Comparison of ENCODE assay signal across 8 cellular contexts in genomic region chr1:180953291-180953747, GRCh38. TPM values are rescaled to one million over a fixed set of nuclear protein-coding genes. Genes with fewer than 3 reads are reported as not detected.
DNase-seq lines count a peak whose midpoint lies in the region; ATAC-seq and TF ChIP-seq lines count a peak whose summit lies in the region.

No MANE protein-coding gene starts in this region.

- no peaks in the 10 kb centered on the region for H3K27me3 ChIP-seq in thymus (ENCODE audit: control insufficient read depth, insufficient read depth)

- peaks cover 37% of the 10 kb centered on the region for H3K4me1 ChIP-seq in thymus (ENCODE audit: control insufficient read depth, insufficient read depth, low read length)

- no peak for DNase-seq in activated naive CD4-positive, alpha-beta T cell (lab: John Stamatoyannopoulos, UW)
- DNase-seq in WTC11 (ENCODE audit: low spot score) (no peak), left ventricle myocardium superior (no peak)
- DNase-seq in stimulated activated CD4-positive, alpha-beta T cell treated with anti-CD3 and anti-CD28 coated beads, Interleukin-15, amount 100 ng/mL, for 24 hours: no peak

- CTCF ChIA-PET in WTC11 (lab: Charles Lee): interaction anchor here (1.1 to 1.8 kb wide), 2 partner anchors 71 to 85 kb away, joined by 3 to 11 read pairs; no protein-coding TSS in a partner anchor

- H3K4me3 ChIP-seq in thymus (ENCODE audit: low read length): peak overlapping the region; percentile 64

- intact Hi-C loops in left ventricle myocardium superior (cut with micrococcal nuclease): no loop called here

- ATAC-seq in HG03066 (IDR thresholded peaks at IDR 0.05; ENCODE audit: low read depth, unreplicated experiment) (peak; percentile 33), WTC11 (no peak), left ventricle myocardium superior (peak; percentile 6), HG02938 (IDR thresholded peaks at IDR 0.05; ENCODE audit: unreplicated experiment) (no peak)

- H3K9me3 ChIP-seq in thymus (ENCODE audit: control insufficient read depth): no peaks in the 10 kb centered on the region

- peaks cover 12% of the 10 kb centered on the region for H3K4me1 Mint-ChIP-seq in activated naive CD4-positive, alpha-beta T cell treated with anti-CD3 and anti-CD28 coated beads, Interleukin-2, amount 50 U/mL, for 24 hours
- peaks cover 17% of the 10 kb centered on the region for H3K4me1 Mint-ChIP-seq in WTC11

- H3K4me3 Mint-ChIP-seq in activated naive CD4-positive, alpha-beta T cell treated with anti-CD3 and anti-CD28 coated beads, Interleukin-2, amount 50 U/mL, for 24 hours: peak overlapping the region; percentile 82
- no peak overlapping the region for H3K4me3 Mint-ChIP-seq in WTC11

- no peak overlapping the region for H3K27ac Mint-ChIP-seq in activated naive CD4-positive, alpha-beta T cell treated with anti-CD3 and anti-CD28 coated beads, Interleukin-2, amount 50 U/mL, for 24 hours
- peak overlapping the region; percentile 72 for H3K27ac Mint-ChIP-seq in WTC11

- H3K9me3 Mint-ChIP-seq in activated naive CD4-positive, alpha-beta T cell treated with anti-CD3 and anti-CD28 coated beads, Interleukin-2, amount 50 U/mL, for 24 hours: no peaks in the 10 kb centered on the region
- no peaks in the 10 kb centered on the region for H3K9me3 Mint-ChIP-seq in WTC11

- POLR2A ChIA-PET in WTC11 (lab: Charles Lee): no interaction called here

- peaks cover 8% of the 10 kb centered on the region for H3K36me3 Mint-ChIP-seq in activated naive CD4-positive, alpha-beta T cell treated with anti-CD3 and anti-CD28 coated beads, Interleukin-2, amount 50 U/mL, for 24 hours
- peaks cover 8% of the 10 kb centered on the region for H3K36me3 Mint-ChIP-seq in WTC11

- H3K36me3 ChIP-seq in thymus (ENCODE audit: control insufficient read depth, insufficient read depth): peaks cover 8% of the 10 kb centered on the region

- H3K27me3 Mint-ChIP-seq in activated naive CD4-positive, alpha-beta T cell treated with anti-CD3 and anti-CD28 coated beads, Interleukin-2, amount 50 U/mL, for 24 hours: no peaks in the 10 kb centered on the region
- H3K27me3 Mint-ChIP-seq in WTC11 (ENCODE audit: low read depth): no peaks in the 10 kb centered on the region

- no peak for TF ChIP-seq CTCF in WTC11 (IDR thresholded peaks at IDR 0.05)

- H3K27ac ChIP-seq in thymus (ENCODE audit: low read depth): no peak overlapping the region

- 48% methylated on average over 16 of the region's 16 CpGs for WGBS in thymus

TF ChIP-seq in WTC11, 78 proteins besides CTCF, POLR2A, EP300 and RAD21:
- no peak for TF ChIP-seq ATF1 (CRISPR knock-in tag; IDR thresholded peaks at IDR 0.05)
- no peak for TF ChIP-seq NFE2L1 (CRISPR knock-in tag; IDR thresholded peaks at IDR 0.05)
- no peak for TF ChIP-seq CREB1 (CRISPR knock-in tag; IDR thresholded peaks at IDR 0.05)
- TF ChIP-seq ATF2 (CRISPR knock-in tag; IDR thresholded peaks at IDR 0.05; ENCODE audit: borderline replicate concordance, low read depth): no peak
- TF ChIP-seq, protein P1, sequence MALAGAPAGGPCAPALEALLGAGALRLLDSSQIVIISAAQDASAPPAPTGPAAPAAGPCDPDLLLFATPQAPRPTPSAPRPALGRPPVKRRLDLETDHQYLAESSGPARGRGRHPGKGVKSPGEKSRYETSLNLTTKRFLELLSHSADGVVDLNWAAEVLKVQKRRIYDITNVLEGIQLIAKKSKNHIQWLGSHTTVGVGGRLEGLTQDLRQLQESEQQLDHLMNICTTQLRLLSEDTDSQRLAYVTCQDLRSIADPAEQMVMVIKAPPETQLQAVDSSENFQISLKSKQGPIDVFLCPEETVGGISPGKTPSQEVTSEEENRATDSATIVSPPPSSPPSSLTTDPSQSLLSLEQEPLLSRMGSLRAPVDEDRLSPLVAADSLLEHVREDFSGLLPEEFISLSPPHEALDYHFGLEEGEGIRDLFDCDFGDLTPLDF (CRISPR knock-in tag; IDR thresholded peaks at IDR 0.05): no peak
- no peak for TF ChIP-seq SP1 (CRISPR knock-in tag; conservative IDR thresholded peaks at IDR 0.05)
- TF ChIP-seq IRF2 (CRISPR knock-in tag; IDR thresholded peaks at IDR 0.05; ENCODE audit: borderline replicate concordance, low read depth): no peak
- no peak for TF ChIP-seq FOXP1 (CRISPR knock-in tag; IDR thresholded peaks at IDR 0.05; ENCODE audit: borderline replicate concordance)
- no peak for TF ChIP-seq ATF3 (CRISPR knock-in tag; conservative IDR thresholded peaks at IDR 0.05)
- no peak for TF ChIP-seq RELA (CRISPR knock-in tag; IDR thresholded peaks at IDR 0.05; ENCODE audit: borderline replicate concordance)
- TF ChIP-seq ZNF425 (CRISPR knock-in tag; conservative IDR thresholded peaks at IDR 0.05): no peak
- no peak for TF ChIP-seq OVOL2 (CRISPR knock-in tag; IDR thresholded peaks at IDR 0.05; ENCODE audit: borderline replicate concordance)
- TF ChIP-seq SMAD4 (CRISPR knock-in tag; IDR thresholded peaks at IDR 0.05): no peak
- TF ChIP-seq, protein P2, sequence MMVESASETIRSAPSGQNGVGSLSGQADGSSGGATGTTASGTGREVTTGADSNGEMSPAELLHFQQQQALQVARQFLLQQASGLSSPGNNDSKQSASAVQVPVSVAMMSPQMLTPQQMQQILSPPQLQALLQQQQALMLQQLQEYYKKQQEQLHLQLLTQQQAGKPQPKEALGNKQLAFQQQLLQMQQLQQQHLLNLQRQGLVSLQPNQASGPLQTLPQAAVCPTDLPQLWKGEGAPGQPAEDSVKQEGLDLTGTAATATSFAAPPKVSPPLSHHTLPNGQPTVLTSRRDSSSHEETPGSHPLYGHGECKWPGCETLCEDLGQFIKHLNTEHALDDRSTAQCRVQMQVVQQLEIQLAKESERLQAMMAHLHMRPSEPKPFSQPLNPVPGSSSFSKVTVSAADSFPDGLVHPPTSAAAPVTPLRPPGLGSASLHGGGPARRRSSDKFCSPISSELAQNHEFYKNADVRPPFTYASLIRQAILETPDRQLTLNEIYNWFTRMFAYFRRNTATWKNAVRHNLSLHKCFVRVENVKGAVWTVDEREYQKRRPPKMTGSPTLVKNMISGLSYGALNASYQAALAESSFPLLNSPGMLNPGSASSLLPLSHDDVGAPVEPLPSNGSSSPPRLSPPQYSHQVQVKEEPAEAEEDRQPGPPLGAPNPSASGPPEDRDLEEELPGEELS (CRISPR knock-in tag; IDR thresholded peaks at IDR 0.05): no peak

RNA-seq across cellular contexts. Expression of gene KIAA1614, which starts 40.6 kb away (rescaled TPM):
- total RNA-seq in WTC11 (2021) (1.8 to 3.3 TPM (median 2.1 TPM) in 3 replicates), left ventricle myocardium superior (7.0 TPM)
- 0.84 TPM for polyA plus RNA-seq in thymus

Comparison
In these comparisons a context has a peak if more than half of its experiments do, and no peak if none do; other contexts are left out.
1. ATAC-seq: peak in HG03066 (single experiment) and left ventricle myocardium superior (single experiment); none in WTC11 (single experiment) and HG02938 (single experiment).